ENCODE assay signal across 1 cellular context in the genomic region with DNA sequence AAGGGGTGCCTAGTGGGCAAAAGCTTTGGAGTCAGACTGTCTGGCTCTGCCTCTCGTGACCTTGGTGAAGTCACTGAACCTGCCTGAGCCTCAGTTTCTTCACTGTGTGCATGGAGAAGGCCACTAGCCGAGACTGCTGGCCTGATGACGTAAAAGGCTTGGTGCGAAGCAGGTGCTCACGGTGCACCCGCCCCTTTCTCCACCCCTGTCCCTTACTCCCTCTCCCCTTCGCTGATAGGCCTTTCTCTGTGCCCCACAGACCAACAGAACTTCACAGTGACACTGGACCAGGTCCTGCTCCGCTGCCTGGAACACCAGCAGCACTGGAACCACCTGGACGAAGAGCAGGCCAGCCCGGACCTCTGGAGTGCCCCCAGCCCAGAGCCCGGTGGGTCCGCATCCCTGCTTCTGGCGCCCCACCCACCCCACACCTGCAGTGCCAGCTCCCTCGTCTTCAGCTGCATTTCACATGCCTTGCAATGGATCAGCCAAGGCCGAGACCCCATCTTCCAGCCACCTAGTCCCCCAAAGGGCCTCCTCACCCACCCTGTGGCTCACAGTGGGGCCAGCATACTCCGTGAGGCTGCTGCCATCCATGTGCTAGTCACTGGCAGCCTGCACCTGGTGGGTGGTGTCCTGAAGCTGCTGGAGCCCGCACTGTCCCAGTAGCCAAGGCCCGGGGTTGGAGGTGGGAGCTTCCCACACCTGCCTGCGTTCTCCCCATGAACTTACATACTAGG.
TF ChIP-seq lines count a peak whose summit lies in the region.

No MANE protein-coding gene starts in this region.

TF ChIP-seq in GM12878, 131 proteins besides CTCF, POLR2A, EP300 and RAD21:
- no peak for TF ChIP-seq CREB1 (IDR thresholded peaks at IDR 0.05; ENCODE audit: low read depth)
- TF ChIP-seq SMAD5 (IDR thresholded peaks at IDR 0.05; ENCODE audit: low read depth) = no peak
- no peak for TF ChIP-seq EED (IDR thresholded peaks at IDR 0.05; ENCODE audit: low read depth)
- TF ChIP-seq ATF7 (IDR thresholded peaks at IDR 0.05; ENCODE audit: low read depth) = no peak
- TF ChIP-seq SUPT20H (IDR thresholded peaks at IDR 0.05; ENCODE audit: borderline replicate concordance, control insufficient read depth, low read depth, low read length) = no peak
- no peak for TF ChIP-seq ZBTB11 (CRISPR knock-in tag; IDR thresholded peaks at IDR 0.05)
- TF ChIP-seq ZNF217 (IDR thresholded peaks at IDR 0.05) = no peak
- no peak for TF ChIP-seq BHLHE40 (IDR thresholded peaks at IDR 0.05; ENCODE audit: borderline replicate concordance in 1 of 2, low read depth in 2 of 2, low read length in 1 of 2)
- TF ChIP-seq BRCA1 (IDR thresholded peaks at IDR 0.05; ENCODE audit: low read depth, low read length) = no peak
- no peak for TF ChIP-seq ASH2L (IDR thresholded peaks at IDR 0.05; ENCODE audit: borderline replicate concordance, low read depth)
- TF ChIP-seq MEF2B (IDR thresholded peaks at IDR 0.05; ENCODE audit: partially characterized antibody, poor library complexity, severe bottlenecking) = no peak
- no peak for TF ChIP-seq TCF3 (IDR thresholded peaks at IDR 0.05; ENCODE audit: borderline replicate concordance, insufficient read depth, low read depth, low read length)
